ENCODE assay signal across 1 cellular context in the genomic region with DNA sequence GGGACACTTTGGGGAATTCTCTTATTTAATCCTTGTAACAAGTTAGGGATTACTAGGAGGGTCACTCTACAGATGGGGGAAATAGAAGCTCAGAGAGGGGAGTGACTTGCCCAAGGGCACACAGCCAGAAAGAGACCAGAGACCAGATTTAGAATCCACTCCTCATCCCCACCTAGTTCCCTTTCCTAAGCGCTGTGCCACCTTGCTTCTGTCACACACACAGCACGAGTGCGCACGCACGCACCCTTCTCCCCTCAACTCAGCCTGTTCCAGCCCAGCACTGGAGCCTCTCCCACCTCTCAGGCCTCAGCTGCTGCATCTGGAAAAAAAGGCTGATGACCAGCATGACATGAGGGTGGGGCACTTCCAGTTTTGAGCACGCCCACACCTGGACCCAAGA.
TF ChIP-seq lines count a peak whose summit lies in the region.

No MANE protein-coding gene starts in this region.

TF ChIP-seq in HCT116, 20 proteins besides CTCF, POLR2A, EP300 and RAD21 (continued from another document):
- TF ChIP-seq REST (IDR thresholded peaks at IDR 0.05; ENCODE audit: low read depth) = no peak
- no peak for TF ChIP-seq TCF7L2 (IDR thresholded peaks at IDR 0.05; ENCODE audit: borderline replicate concordance, extremely low read depth, insufficient read depth, insufficient read length)
- TF ChIP-seq MAX (IDR thresholded peaks at IDR 0.05) = no peak
- TF ChIP-seq EZH2 (IDR thresholded peaks at IDR 0.05) = no peak
- no peak for TF ChIP-seq CEBPB (IDR thresholded peaks at IDR 0.05; ENCODE audit: low read depth)
- TF ChIP-seq ELF1 (IDR thresholded peaks at IDR 0.05; ENCODE audit: borderline replicate concordance, low read depth) = no peak
- no peak for TF ChIP-seq JUND (IDR thresholded peaks at IDR 0.05)
